ENCODE assay signal across 1 cellular context in genomic region chr9:121354141-121354540, GRCh38.
TF ChIP-seq lines count a peak whose summit lies in the region.

No MANE protein-coding gene starts in this region.

TF ChIP-seq in IMR-90, 13 proteins besides CTCF, POLR2A, EP300 and RAD21 (continued from another document):
- TF ChIP-seq, protein P1, sequence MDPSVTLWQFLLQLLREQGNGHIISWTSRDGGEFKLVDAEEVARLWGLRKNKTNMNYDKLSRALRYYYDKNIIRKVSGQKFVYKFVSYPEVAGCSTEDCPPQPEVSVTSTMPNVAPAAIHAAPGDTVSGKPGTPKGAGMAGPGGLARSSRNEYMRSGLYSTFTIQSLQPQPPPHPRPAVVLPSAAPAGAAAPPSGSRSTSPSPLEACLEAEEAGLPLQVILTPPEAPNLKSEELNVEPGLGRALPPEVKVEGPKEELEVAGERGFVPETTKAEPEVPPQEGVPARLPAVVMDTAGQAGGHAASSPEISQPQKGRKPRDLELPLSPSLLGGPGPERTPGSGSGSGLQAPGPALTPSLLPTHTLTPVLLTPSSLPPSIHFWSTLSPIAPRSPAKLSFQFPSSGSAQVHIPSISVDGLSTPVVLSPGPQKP (IDR thresholded peaks at IDR 0.05; ENCODE audit: borderline replicate concordance, low read depth, low read length) = no peak
- TF ChIP-seq RCOR1 (IDR thresholded peaks at IDR 0.05; ENCODE audit: insufficient replicate concordance, low read length) (no peak), BHLHE40 (IDR thresholded peaks at IDR 0.05; ENCODE audit: low read depth, low read length) (no peak)
